ENCODE assay signal across 7 cellular contexts in the genomic region with DNA sequence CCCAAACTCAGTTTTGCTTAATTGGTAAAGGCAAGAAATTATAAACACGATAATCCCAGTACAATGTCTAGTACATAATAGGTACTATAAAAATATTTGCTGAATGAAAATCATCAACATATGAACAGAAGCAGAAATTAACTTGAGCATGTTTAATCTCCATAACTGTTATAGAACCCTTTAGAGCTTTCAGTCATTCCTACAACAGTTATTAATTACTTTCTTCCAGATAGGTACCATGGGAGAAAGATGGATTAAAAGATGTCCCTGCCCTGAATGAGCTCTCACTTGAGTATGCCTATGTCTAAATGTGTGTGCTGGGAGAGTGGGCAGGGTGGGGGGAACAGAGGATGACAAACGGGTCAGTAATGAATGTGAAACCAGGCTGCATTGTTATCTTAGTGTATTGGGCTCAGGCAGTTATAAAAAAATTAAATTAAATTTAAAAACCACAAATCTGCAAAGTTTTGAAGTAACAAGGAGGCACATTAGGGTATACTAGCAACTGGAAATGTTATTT. TPM values are rescaled to one million over a fixed set of nuclear protein-coding genes. Genes with fewer than 3 reads are reported as not detected.
DNase-seq lines count a peak whose midpoint lies in the region; ATAC-seq, FAIRE-seq and TF ChIP-seq lines count a peak whose summit lies in the region.

No MANE protein-coding gene starts in this region.

- peak overlapping the region; percentile 92 for H3K4me3 ChIP-seq in SK-N-MC
- H3K4me3 ChIP-seq in skin epidermis: peak overlapping the region in 3 of 7 experiments; percentile 79 to 92 (median 80)

- no peaks in the 10 kb centered on the region for H3K36me3 ChIP-seq in SK-N-MC (ENCODE audit: insufficient read depth, low read length)

- FAIRE-seq in GM12892 (lab: Jason Lieb, UNC): peak; percentile 78

- peak overlapping the region; percentile 74 for H3K9ac ChIP-seq in SK-N-MC (ENCODE audit: insufficient read length)

- no peaks in the 10 kb centered on the region for H3K9me3 ChIP-seq in SK-N-MC (ENCODE audit: low read depth, low read length)

- no peak for DNase-seq in GM12892 (ENCODE audit: insufficient read length)
- DNase-seq in SK-N-MC (ENCODE audit: low read depth, low spot score): no peak
- peak; percentile 10 for DNase-seq in fibroblast of peridontal ligament (ENCODE audit: extremely low read depth)
- DNase-seq in putamen (ENCODE audit: low spot score): no peak
- DNase-seq in NCI-H187 (lab: John Stamatoyannopoulos, UW): no peak

- TF ChIP-seq POLR2A in GM12892 (IDR thresholded peaks at IDR 0.05; ENCODE audit: low read depth, low read length): no peak

- peak overlapping the region; percentile 84 for H3K27ac ChIP-seq in SK-N-MC
- H3K27ac ChIP-seq in skin epidermis: peak overlapping the region in 12 of 21 experiments; percentile 10 to 95 (median 90)

- ATAC-seq in HG03097 (IDR thresholded peaks at IDR 0.05; ENCODE audit: low FRiP score, unreplicated experiment): no peak

RNA-seq across cellular contexts. Expression of a gene that starts 2.4 kb away (rescaled TPM):
- polyA plus RNA-seq in GM12892 (2012; ENCODE audit: missing spikeins): 66.5 TPM
